ENCODE assay signal across 12 cellular contexts in the genomic region with DNA sequence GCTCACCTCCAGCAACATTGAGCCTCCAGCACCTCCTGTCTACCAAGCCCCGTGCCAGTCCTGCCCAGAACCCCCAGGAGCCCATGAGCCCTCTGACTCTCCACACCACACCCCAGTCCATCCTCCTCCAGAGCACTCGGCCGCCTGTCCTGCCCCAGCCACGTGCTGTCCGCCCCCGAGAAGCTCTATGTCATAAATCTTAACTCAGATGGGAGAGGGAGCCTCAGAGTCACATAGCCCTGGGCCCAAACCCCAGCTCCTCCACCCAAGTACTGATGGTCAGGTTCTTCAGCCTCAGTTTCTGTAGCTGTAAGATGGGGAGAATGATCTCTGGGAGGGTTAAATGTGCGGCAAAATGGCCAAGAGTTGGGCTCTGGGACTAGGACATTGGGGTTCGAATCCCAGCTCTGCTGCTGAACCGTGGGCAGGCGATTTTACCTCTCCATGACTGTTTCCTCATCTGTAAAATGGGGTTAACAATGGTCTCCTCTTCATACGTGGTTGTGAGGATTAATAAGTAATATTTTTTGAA. TPM values are rescaled to one million over a fixed set of nuclear protein-coding genes. Genes with fewer than 3 reads are reported as not detected.
DNase-seq lines count a peak whose midpoint lies in the region; ATAC-seq and TF ChIP-seq lines count a peak whose summit lies in the region.
"Had no signal": no experiment of that assay in that cellular context is flagged by ENCODE, and none has a peak within 500 bp of the region (broad histone marks: within the 10 kb centered on the region; RNA-seq: fewer than 3 reads in every experiment).

No MANE protein-coding gene starts in this region.

- H3K9me2 ChIP-seq in OCI-LY7 (ENCODE audit: insufficient read depth, low read length), result no peaks in the 10 kb centered on the region

- H3K9me3 Mint-ChIP-seq in activated T-cell treated with anti-CD3 and anti-CD28 coated beads, Interleukin-2, amount 50 U/mL, for 24 hours, result no peaks in the 10 kb centered on the region
- no peaks in the 10 kb centered on the region for H3K9me3 Mint-ChIP-seq in central memory CD8-positive, alpha-beta T cell
- no peaks in the 10 kb centered on the region for H3K9me3 Mint-ChIP-seq in stimulated activated effector memory CD8-positive, alpha-beta T cell treated with anti-CD3 and anti-CD28 coated beads, Interleukin-12 subunit alpha, Interleukin-12 subunit beta, amount 100 ng/mL, for 72 hours

- H3K27ac Mint-ChIP-seq in activated T-cell treated with anti-CD3 and anti-CD28 coated beads, Interleukin-2, amount 50 U/mL, for 24 hours, result peak overlapping the region; percentile 85
- peak overlapping the region; percentile 82 for H3K27ac Mint-ChIP-seq in central memory CD8-positive, alpha-beta T cell (ENCODE audit: low read depth)
- H3K27ac Mint-ChIP-seq in stimulated activated effector memory CD8-positive, alpha-beta T cell treated with anti-CD3 and anti-CD28 coated beads, Interleukin-12 subunit alpha, Interleukin-12 subunit beta, amount 100 ng/mL, for 72 hours, result peak overlapping the region; percentile 88

- BruUV-seq in OCI-LY7 (replicated peaks; lab: Mats Ljungman, UMichigan), result no TSS peak

- CTCF ChIA-PET in OCI-LY7 (lab: Charles Lee; ENCODE audit: unreplicated experiment), result interaction anchor here (2.5 kb wide), 1 partner anchor 50 kb away, joined by 9 read pairs; no protein-coding TSS in a partner anchor

- H3K4me1 ChIP-seq in OCI-LY7 (ENCODE audit: insufficient read depth, low read length, poor library complexity, severe bottlenecking), result peaks cover 58% of the 10 kb centered on the region

- no peaks in the 10 kb centered on the region for H3K79me2 ChIP-seq in OCI-LY7 (ENCODE audit: insufficient read depth, low read depth, low read length)

- H3K9me3 ChIP-seq in OCI-LY7 (ENCODE audit: low read length), result no peaks in the 10 kb centered on the region

- H3K4me1 Mint-ChIP-seq in activated T-cell treated with anti-CD3 and anti-CD28 coated beads, Interleukin-2, amount 50 U/mL, for 24 hours (ENCODE audit: low read depth), result peaks cover 84% of the 10 kb centered on the region
- H3K4me1 Mint-ChIP-seq in central memory CD8-positive, alpha-beta T cell, result peaks cover 90% of the 10 kb centered on the region
- H3K4me1 Mint-ChIP-seq in stimulated activated effector memory CD8-positive, alpha-beta T cell treated with anti-CD3 and anti-CD28 coated beads, Interleukin-12 subunit alpha, Interleukin-12 subunit beta, amount 100 ng/mL, for 72 hours, result peaks cover 97% of the 10 kb centered on the region

- no peak for ATAC-seq in central memory CD8-positive, alpha-beta T cell (replicated peaks; ENCODE audit: extremely low read depth, poor library complexity, severe bottlenecking)
- no peak for ATAC-seq in stimulated activated effector memory CD8-positive, alpha-beta T cell treated with anti-CD3 and anti-CD28 coated beads, Interleukin-12 subunit alpha, Interleukin-12 subunit beta, amount 100 ng/mL, for 72 hours
- no peak for ATAC-seq in HG02973 (IDR thresholded peaks at IDR 0.05; ENCODE audit: unreplicated experiment)

- no peaks in the 10 kb centered on the region for H4K20me1 ChIP-seq in OCI-LY7 (ENCODE audit: insufficient read depth, low read length)

- POLR2A ChIA-PET in OCI-LY7 (lab: Charles Lee), result interaction anchor here (0.5 to 1.6 kb wide), 4 partner anchors 11 to 42 kb away, joined by 4 to 7 read pairs (median 4); no protein-coding TSS in a partner anchor

- intact Hi-C loops in OCI-LY7 (cut with micrococcal nuclease; ENCODE audit: unreplicated experiment), result no loop called here

- peaks cover 8% of the 10 kb centered on the region; the same call in 1 of the 2 replicates for H3K36me3 ChIP-seq in OCI-LY7 (ENCODE audit: insufficient read depth, low read length)

- peak overlapping the region; percentile 5; the same call in 1 of the 2 replicates for H2AFZ ChIP-seq in OCI-LY7 (ENCODE audit: low read length)

- TF ChIP-seq CTCF in OCI-LY7 (conservative IDR thresholded peaks at IDR 0.05; ENCODE audit: low read length), result no peak

- peak overlapping the region; percentile 72 for H3K4me2 ChIP-seq in OCI-LY7 (ENCODE audit: low read length)

- peak overlapping the region; percentile 71 for H3K27ac ChIP-seq in OCI-LY7 (ENCODE audit: low read depth, low read length, poor library complexity, severe bottlenecking)

- no peak overlapping the region for H3K4me3 Mint-ChIP-seq in activated T-cell treated with anti-CD3 and anti-CD28 coated beads, Interleukin-2, amount 50 U/mL, for 24 hours
- peak overlapping the region; percentile 72 for H3K4me3 Mint-ChIP-seq in central memory CD8-positive, alpha-beta T cell
- peak overlapping the region; percentile 73 for H3K4me3 Mint-ChIP-seq in stimulated activated effector memory CD8-positive, alpha-beta T cell treated with anti-CD3 and anti-CD28 coated beads, Interleukin-12 subunit alpha, Interleukin-12 subunit beta, amount 100 ng/mL, for 72 hours

- no peaks in the 10 kb centered on the region for H3K27me3 Mint-ChIP-seq in activated T-cell treated with anti-CD3 and anti-CD28 coated beads, Interleukin-2, amount 50 U/mL, for 24 hours
- no peaks in the 10 kb centered on the region for H3K27me3 Mint-ChIP-seq in central memory CD8-positive, alpha-beta T cell

- H3K36me3 Mint-ChIP-seq in activated T-cell treated with anti-CD3 and anti-CD28 coated beads, Interleukin-2, amount 50 U/mL, for 24 hours (ENCODE audit: low read depth), result peaks cover 39% of the 10 kb centered on the region
- H3K36me3 Mint-ChIP-seq in central memory CD8-positive, alpha-beta T cell (ENCODE audit: insufficient read depth), result peaks cover 43% of the 10 kb centered on the region
- peaks cover 100% of the 10 kb centered on the region for H3K36me3 Mint-ChIP-seq in stimulated activated effector memory CD8-positive, alpha-beta T cell treated with anti-CD3 and anti-CD28 coated beads, Interleukin-12 subunit alpha, Interleukin-12 subunit beta, amount 100 ng/mL, for 72 hours

- H3K4me3 ChIP-seq in OCI-LY7 (ENCODE audit: low read depth, low read length, poor library complexity, severe bottlenecking), result peak overlapping the region; percentile 27

- no peak for DNase-seq in activated T-cell treated with anti-CD3 and anti-CD28 coated beads, Interleukin-2, amount 50 U/mL, for 24 hours
- DNase-seq in activated T-cell treated with anti-CD3 and anti-CD28 coated beads, Interleukin-2, amount 50 U/mL, for 48 hours, result no peak
- DNase-seq in OCI-LY7 (ENCODE audit: low spot score) (no peak), NCI-H2029 treated with DMSO at 0.1 percent for 48 hours (lab: John Stamatoyannopoulos, UW) (no peak), HuH-7 (ENCODE audit: low spot score) (no peak)
- DNase-seq in central memory CD8-positive, alpha-beta T cell (ENCODE audit: low spot score in 2 of 2), result no peak
- no peak for DNase-seq in stimulated activated effector memory CD8-positive, alpha-beta T cell treated with anti-CD3 and anti-CD28 coated beads, Interleukin-12 subunit alpha, Interleukin-12 subunit beta, amount 100 ng/mL, for 72 hours (ENCODE audit: low spot score in 2 of 2)
- DNase-seq: NCI-H1694, retina had no signal

RNA-seq across cellular contexts. Expression of a gene that starts 27.8 kb away (rescaled TPM):
- 20.6 and 35.0 TPM in 2 replicates for total RNA-seq in OCI-LY7 (2014; rRNA removed; shearing (Covaris generic))
- 24.8 and 28.1 TPM in 2 replicates for total RNA-seq in OCI-LY7 (2022)
- total RNA-seq: bronchial epithelial cell, epithelial cell of proximal tubule had no signal
